ENCODE assay signal across 8 cellular contexts in genomic region chr3:141875374-141875892, GRCh38. TPM values are rescaled to one million over a fixed set of nuclear protein-coding genes. Genes with fewer than 3 reads are reported as not detected.
DNase-seq lines count a peak whose midpoint lies in the region; ATAC-seq and TF ChIP-seq lines count a peak whose summit lies in the region.

No MANE protein-coding gene starts in this region.

- ATAC-seq in GM18873 (IDR thresholded peaks at IDR 0.05; ENCODE audit: low FRiP score, unreplicated experiment) = peak; percentile 43
- peak; percentile 48 for ATAC-seq in HG03159 (IDR thresholded peaks at IDR 0.05; ENCODE audit: unreplicated experiment)

- peak; percentile 81 for DNase-seq in A172 (ENCODE audit: low spot score)
- DNase-seq in NCI-H226 = peak; percentile 76
- DNase-seq in activated CD4-positive, CD25-positive, alpha-beta regulatory T cell (lab: John Stamatoyannopoulos, UW) = peak; percentile 63 to 70 (median 64)
- DNase-seq in cardiac fibroblast (ENCODE audit: low read depth in 2 of 2) = peak; percentile 82 to 84
- peak; percentile 83 for DNase-seq in inferior parietal cortex (ENCODE audit: extremely low spot score)
- peak; percentile 73 to 82 for DNase-seq in stimulated activated CD4-positive, alpha-beta T cell treated with anti-CD3 and anti-CD28 coated beads, Interleukin-12 subunit alpha, Interleukin-12 subunit beta, amount 100 ng/mL, for 24 hours (ENCODE audit: low read depth in 2 of 2)

- H3K4me3 ChIP-seq in cardiac fibroblast (replicated peaks in 1 of 2; ENCODE audit: low read depth in 2 of 2, low read length in 2 of 2) = peak overlapping the region; percentile 82 to 86

- TF ChIP-seq CTCF in cardiac fibroblast (IDR thresholded peaks at IDR 0.05; ENCODE audit: low read depth, low read length) = peak; percentile 95

RNA-seq across cellular contexts. Expression of gene ATP1B3, which starts 1.0 kb away (rescaled TPM):
- 88.6 and 91.5 TPM in 2 replicates for total RNA-seq in A172 (2014; rRNA removed; shearing (Covaris generic))

Comparison
In these comparisons a context has a peak if more than half of its experiments do, and no peak if none do; other contexts are left out.
1. Peak in every context shown above with its lines: DNase-seq, ATAC-seq and H3K4me3 ChIP-seq.